Comparison of ENCODE assay signal across 19 cellular contexts in genomic region chr18:78459646-78460045, GRCh38.
DNase-seq lines count a peak whose midpoint lies in the region; ATAC-seq and TF ChIP-seq lines count a peak whose summit lies in the region.
"Had no signal": no experiment of that assay in that cellular context is flagged by ENCODE, and none has a peak within 500 bp of the region (broad histone marks: within the 10 kb centered on the region; RNA-seq: fewer than 3 reads in every experiment).

No MANE protein-coding gene starts in this region.

- DNase-seq in NCI-H1105 treated with DMSO at 0.1 percent for 48 hours (lab: John Stamatoyannopoulos, UW) (peak; percentile 56), DMS153 (lab: John Stamatoyannopoulos, UW) (no peak), GM19238 (ENCODE audit: insufficient read length, low spot score) (no peak), coronary artery (ENCODE audit: low spot score) (no peak)
- DNase-seq in activated T-cell treated with anti-CD3 and anti-CD28 coated beads, Interleukin-2, amount 50 U/mL, for 48 hours = no peak
- DNase-seq: 8988T; ACHN; BE2C; C1 segment of cervical spinal cord; CD4-positive, alpha-beta memory T cell; CD4-positive, CD25-positive, alpha-beta regulatory T cell; CD8-positive, alpha-beta memory T cell; COR-L47; DMS 273 treated with DMSO at 0.1 percent for 48 hours; DMS79 treated with DMSO at 0.1 percent for 48 hours; GF-D8 had no signal

- peak; percentile 87 for ATAC-seq in esophagus mucosa

- H3K4me3 ChIP-seq in coronary artery = no peak overlapping the region
- H3K4me3 ChIP-seq: BLaER1 had no signal

- H3K27ac ChIP-seq in VCaP = peak overlapping the region; percentile 26; the same call in 1 of the 2 replicates
- H3K27ac ChIP-seq in coronary artery = no peak overlapping the region
- H3K27ac ChIP-seq: BLaER1 had no signal

- no peak for TF ChIP-seq CTCF in VCaP (conservative IDR thresholded peaks at IDR 0.05)
- TF ChIP-seq CTCF in coronary artery (IDR thresholded peaks at IDR 0.05) = no peak
